In the genomic region with DNA sequence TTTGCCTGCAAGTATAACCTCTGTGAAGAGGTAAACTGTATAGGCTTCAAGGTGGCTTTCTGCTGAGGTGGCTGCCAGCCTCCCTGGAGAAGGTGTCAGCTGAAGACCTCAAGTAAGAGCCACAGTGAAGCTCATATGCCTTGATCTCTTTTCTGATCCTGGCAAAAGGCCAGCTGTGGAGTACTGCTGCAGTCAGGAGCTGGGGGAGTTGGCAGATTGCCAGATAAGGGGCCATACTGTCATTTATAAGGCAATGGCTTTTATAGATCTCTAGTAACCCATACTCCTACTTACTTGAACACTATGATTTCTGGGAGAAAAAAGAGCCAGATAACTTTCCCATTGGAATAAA, we compare ENCODE assay signal across 8 cellular contexts. TPM values are rescaled to one million over a fixed set of nuclear protein-coding genes. Genes with fewer than 3 reads are reported as not detected.
DNase-seq lines count a peak whose midpoint lies in the region; ATAC-seq and TF ChIP-seq lines count a peak whose summit lies in the region.

No MANE protein-coding gene starts in this region.

- POLR2A ChIA-PET in activated CD8-positive, alpha-beta T cell treated with anti-CD3 and anti-CD28 coated beads for 36 hours (lab: Charles Lee): interaction anchor here (1.0 to 1.9 kb wide), 4 partner anchors 9 to 50 kb away, joined by 3 to 11 read pairs (median 6); partner anchors contain the start of gene CEP85L

- H3K27me3 Mint-ChIP-seq in activated CD8-positive, alpha-beta T cell treated with anti-CD3 and anti-CD28 coated beads for 36 hours: no peaks in the 10 kb centered on the region
- no peaks in the 10 kb centered on the region for H3K27me3 Mint-ChIP-seq in mesothelial cell of epicardium (ENCODE audit: low read depth)

- H3K9me3 Mint-ChIP-seq in activated CD8-positive, alpha-beta T cell treated with anti-CD3 and anti-CD28 coated beads for 36 hours: no peaks in the 10 kb centered on the region
- H3K9me3 Mint-ChIP-seq in mesothelial cell of epicardium: no peaks in the 10 kb centered on the region

- H3K36me3 Mint-ChIP-seq in activated CD8-positive, alpha-beta T cell treated with anti-CD3 and anti-CD28 coated beads for 36 hours (ENCODE audit: low read depth): peaks cover 36% of the 10 kb centered on the region
- H3K36me3 Mint-ChIP-seq in mesothelial cell of epicardium: no peaks in the 10 kb centered on the region

- intact Hi-C loops in activated CD8-positive, alpha-beta T cell treated with anti-CD3 and anti-CD28 coated beads for 36 hours (cut with micrococcal nuclease): loop anchor here (5.0 kb wide), 1 partner anchor 47 kb away; no protein-coding TSS in a partner anchor

- H3K4me3 Mint-ChIP-seq in activated CD8-positive, alpha-beta T cell treated with anti-CD3 and anti-CD28 coated beads for 36 hours: peak overlapping the region; percentile 45
- H3K4me3 Mint-ChIP-seq in mesothelial cell of epicardium: no peak overlapping the region

- peak; percentile 52 for ATAC-seq in activated CD8-positive, alpha-beta T cell treated with anti-CD3 and anti-CD28 coated beads for 36 hours
- no peak for ATAC-seq in HG03521 (IDR thresholded peaks at IDR 0.05; ENCODE audit: unreplicated experiment)
- ATAC-seq in GM19023 (IDR thresholded peaks at IDR 0.05; ENCODE audit: unreplicated experiment): no peak
- no peak for ATAC-seq in GM21737 (IDR thresholded peaks at IDR 0.05; ENCODE audit: unreplicated experiment)

- H3K4me1 Mint-ChIP-seq in activated CD8-positive, alpha-beta T cell treated with anti-CD3 and anti-CD28 coated beads for 36 hours (ENCODE audit: low read depth): peaks cover 74% of the 10 kb centered on the region
- peaks cover 31% of the 10 kb centered on the region for H3K4me1 Mint-ChIP-seq in mesothelial cell of epicardium

- CTCF ChIA-PET in activated CD8-positive, alpha-beta T cell treated with anti-CD3 and anti-CD28 coated beads for 36 hours (lab: Charles Lee): interaction anchor here (0.9 to 2.0 kb wide), 6 partner anchors 8 to 140 kb away, joined by 3 to 8 read pairs (median 4); no protein-coding TSS in a partner anchor

- no peak for TF ChIP-seq CTCF in activated CD8-positive, alpha-beta T cell treated with anti-CD3 and anti-CD28 coated beads for 36 hours (IDR thresholded peaks at IDR 0.05)
- no peak for TF ChIP-seq CTCF in mesothelial cell of epicardium (IDR thresholded peaks at IDR 0.05; ENCODE audit: unreplicated experiment)

- H3K27ac Mint-ChIP-seq in activated CD8-positive, alpha-beta T cell treated with anti-CD3 and anti-CD28 coated beads for 36 hours: peak overlapping the region; percentile 87
- H3K27ac Mint-ChIP-seq in mesothelial cell of epicardium: peak overlapping the region; percentile 62

- peak; percentile 72 for DNase-seq in COR-L47 (lab: John Stamatoyannopoulos, UW)
- DNase-seq in NCI-H2107 treated with DMSO at 0.1 percent for 48 hours (lab: John Stamatoyannopoulos, UW; ENCODE audit: unreplicated experiment): peak; percentile 65
- DNase-seq in activated CD8-positive, alpha-beta T cell treated with anti-CD3 and anti-CD28 coated beads for 36 hours: peak; percentile 81
- peak; percentile 74 to 76 for DNase-seq in mesothelial cell of epicardium (ENCODE audit: low spot score in 2 of 2, unreplicated experiment in 2 of 2)
- DNase-seq in superior temporal gyrus (ENCODE audit: extremely low spot score): no peak

RNA-seq across cellular contexts. Expression of gene CEP85L, which starts 8.8 kb away (rescaled TPM):
- total RNA-seq in activated CD8-positive, alpha-beta T cell treated with anti-CD3 and anti-CD28 coated beads for 36 hours: 10 to 100 TPM; 39.6 to 40.3 TPM
- total RNA-seq in mesothelial cell of epicardium: 20.6 to 23.5 TPM (median 23.1 TPM) in 3 replicates
